1 cellular context compared by ENCODE assay signal in genomic region chr1:34779005-34779404, GRCh38.
TF ChIP-seq lines count a peak whose summit lies in the region.

No MANE protein-coding gene starts in this region.

TF ChIP-seq in HCT116, 20 proteins besides CTCF, POLR2A, EP300 and RAD21 (continued from another document):
- no peak for TF ChIP-seq ZBTB33 (IDR thresholded peaks at IDR 0.05; ENCODE audit: extremely low read depth, insufficient replicate concordance, low read length)
- TF ChIP-seq EGR1 (IDR thresholded peaks at IDR 0.05; ENCODE audit: low read depth): no peak
- TF ChIP-seq YY1 (IDR thresholded peaks at IDR 0.05; ENCODE audit: extremely low read depth, insufficient replicate concordance, low read depth, low read length): no peak
- TF ChIP-seq SRF (IDR thresholded peaks at IDR 0.05; ENCODE audit: low read depth): no peak
- no peak for TF ChIP-seq ZNF274 (IDR thresholded peaks at IDR 0.05; ENCODE audit: low read depth, low read length)
- TF ChIP-seq ATF3 (IDR thresholded peaks at IDR 0.05): no peak
